Comparison of ENCODE assay signal across 12 cellular contexts in the genomic region with DNA sequence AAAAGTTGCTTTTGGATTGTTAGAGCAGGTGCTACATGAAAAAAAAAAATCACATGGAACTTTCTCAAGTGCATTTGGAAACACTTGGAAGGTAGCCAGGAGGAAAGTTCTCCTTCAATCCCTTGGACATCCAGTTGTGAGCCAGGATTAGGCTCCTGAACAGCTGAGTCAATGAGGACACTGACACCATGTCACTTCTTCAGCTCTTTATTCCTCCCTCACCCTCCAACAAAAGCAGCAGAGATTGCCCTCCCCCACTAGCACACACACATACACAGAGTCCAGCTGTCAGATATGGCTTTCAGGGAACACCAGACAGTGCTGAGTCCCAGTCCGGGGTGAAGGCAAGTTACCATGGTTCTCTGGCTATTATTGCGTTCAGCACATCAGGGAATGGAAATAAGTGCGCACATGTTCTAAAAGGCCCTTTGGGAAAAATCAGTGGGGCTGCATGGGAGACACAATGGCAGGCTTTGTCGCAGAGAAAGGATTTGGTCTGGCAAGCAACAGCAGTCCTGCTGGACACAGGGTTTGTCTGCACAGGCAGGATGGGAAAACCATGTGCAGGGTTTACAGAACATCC.
A peak's percentile ranks its signal among the peaks of the same experiment; 100 is the strongest.
DNase-seq lines count a peak whose midpoint lies in the region; ATAC-seq and TF ChIP-seq lines count a peak whose summit lies in the region.
"Had no signal": no experiment of that assay in that cellular context is flagged by ENCODE, and none has a peak within 500 bp of the region (broad histone marks: within the 10 kb centered on the region; RNA-seq: fewer than 3 reads in every experiment).

No MANE protein-coding gene starts in this region.

- H3F3A ChIP-seq in neural progenitor cell (ENCODE audit: low read depth) = peaks cover 13% of the 10 kb centered on the region

- H3K36me3 Mint-ChIP-seq in neural progenitor cell = no peaks in the 10 kb centered on the region
- H3K36me3 Mint-ChIP-seq in CD4-positive, alpha-beta T cell (ENCODE audit: low read depth) = no peaks in the 10 kb centered on the region

- H3K9ac ChIP-seq in neural progenitor cell = no peak overlapping the region

- H3K4me3 Mint-ChIP-seq in neural progenitor cell = peak overlapping the region; percentile 76
- no peak overlapping the region for H3K4me3 Mint-ChIP-seq in CD4-positive, alpha-beta T cell

- intact Hi-C loops in CD4-positive, alpha-beta T cell (cut with DNase I, micrococcal nuclease) = no loop called here

- ATAC-seq in CD4-positive, alpha-beta T cell (ENCODE audit: poor library complexity) = no peak
- ATAC-seq in GM18505 (IDR thresholded peaks at IDR 0.05; ENCODE audit: unreplicated experiment) (no peak), GM21367 (IDR thresholded peaks at IDR 0.05; ENCODE audit: unreplicated experiment) (no peak)
- ATAC-seq: K562 had no signal

- no peaks in the 10 kb centered on the region for H3K9me3 ChIP-seq in neural progenitor cell (ENCODE audit: low read depth)
- no peaks in the 10 kb centered on the region for H3K9me3 ChIP-seq in CD4-positive, alpha-beta T cell (ENCODE audit: control insufficient read depth, low read length)

- no peak overlapping the region for H3K4me3 ChIP-seq in fibroblast of mammary gland (ENCODE audit: control insufficient read depth, low read depth, low read length)
- H3K4me3 ChIP-seq in neural progenitor cell = peak overlapping the region; percentile 5
- H3K4me3 ChIP-seq: K562 had no signal

- POLR2A ChIA-PET in CD4-positive, alpha-beta T cell (lab: Charles Lee) = no interaction called here

- H3K27me3 ChIP-seq in neural progenitor cell = no peaks in the 10 kb centered on the region
- H3K27me3 ChIP-seq in CD4-positive, alpha-beta T cell (ENCODE audit: control insufficient read depth, insufficient read depth, low read length) = no peaks in the 10 kb centered on the region

- peaks cover 15% of the 10 kb centered on the region for H3K4me1 ChIP-seq in neural progenitor cell

- H2AFZ ChIP-seq in neural progenitor cell (replicated peaks) = peak overlapping the region; percentile 17

- H3K27ac ChIP-seq in neural progenitor cell = peak overlapping the region; percentile 26
- no peak overlapping the region for H3K27ac ChIP-seq in CD4-positive, alpha-beta T cell (ENCODE audit: low read depth, low read length)
- H3K27ac ChIP-seq: VCaP had no signal

- H3K79me2 ChIP-seq in neural progenitor cell (ENCODE audit: low read depth) = no peaks in the 10 kb centered on the region

- no peaks in the 10 kb centered on the region for H3K27me3 Mint-ChIP-seq in neural progenitor cell (ENCODE audit: insufficient read depth, low read depth)
- H3K27me3 Mint-ChIP-seq in CD4-positive, alpha-beta T cell = peaks cover 7% of the 10 kb centered on the region

- H3K27ac Mint-ChIP-seq in neural progenitor cell = peak overlapping the region; percentile 75
- H3K27ac Mint-ChIP-seq in CD4-positive, alpha-beta T cell = no peak overlapping the region

- H3K9me3 Mint-ChIP-seq in neural progenitor cell = peaks cover under 1% of the 10 kb centered on the region
- H3K9me3 Mint-ChIP-seq in CD4-positive, alpha-beta T cell = no peaks in the 10 kb centered on the region

- no peaks in the 10 kb centered on the region for H3K36me3 ChIP-seq in neural progenitor cell

- CTCF ChIA-PET in CD4-positive, alpha-beta T cell (lab: Charles Lee) = no interaction called here

- no peak for TF ChIP-seq CTCF in fibroblast of mammary gland (conservative IDR thresholded peaks at IDR 0.05; ENCODE audit: control insufficient read depth, insufficient read depth, low read depth, low read length)
- TF ChIP-seq CTCF in neural progenitor cell (IDR thresholded peaks at IDR 0.05) = peak; percentile 45
- no peak for TF ChIP-seq CTCF in CD4-positive, alpha-beta T cell (IDR thresholded peaks at IDR 0.05)

- TF ChIP-seq POLR2A in GM18505 (IDR thresholded peaks at IDR 0.05; ENCODE audit: borderline replicate concordance, extremely low read depth, insufficient read depth, insufficient read length) = no peak

- DNase-seq in D341Med (ENCODE audit: low spot score) (peak; percentile 40), NCI-H69 (lab: John Stamatoyannopoulos, UW) (peak; percentile 89), fibroblast of mammary gland (ENCODE audit: low read depth) (peak; percentile 46), neural progenitor cell (ENCODE audit: low spot score) (peak; percentile 80), GM03348 (ENCODE audit: low spot score) (no peak)
- DNase-seq in CD4-positive, alpha-beta T cell = no peak
- DNase-seq: Calu3; effector memory CD4-positive, alpha-beta T cell had no signal

- H3K4me2 ChIP-seq in neural progenitor cell = peak overlapping the region; percentile 56

- H4K20me1 ChIP-seq in neural progenitor cell (ENCODE audit: low read depth) = no peaks in the 10 kb centered on the region

- H3K4me1 Mint-ChIP-seq in neural progenitor cell = peaks cover 34% of the 10 kb centered on the region
- H3K4me1 Mint-ChIP-seq in CD4-positive, alpha-beta T cell (ENCODE audit: low read depth) = no peaks in the 10 kb centered on the region

Comparison
In these comparisons a context has a peak if more than half of its experiments do, and no peak if none do; other contexts are left out.
1. DNase-seq: peak in D341Med (single experiment), NCI-H69 (single experiment), fibroblast of mammary gland (single experiment) and neural progenitor cell (single experiment); none in CD4-positive, alpha-beta T cell (0 of 10) and GM03348 (single experiment).